In genomic region chr15:39124155-39124924, GRCh38 we compare ENCODE assay signal across 18 cellular contexts.
DNase-seq lines count a peak whose midpoint lies in the region; ATAC-seq and TF ChIP-seq lines count a peak whose summit lies in the region.
"Had no signal": no experiment of that assay in that cellular context is flagged by ENCODE, and none has a peak within 500 bp of the region (broad histone marks: within the 10 kb centered on the region; RNA-seq: fewer than 3 reads in every experiment).

No MANE protein-coding gene starts in this region.

- H3K4me3 ChIP-seq in right atrium auricular region (no peak overlapping the region), brain microvascular endothelial cell (ENCODE audit: low read depth, low read length) (no peak overlapping the region), uterus (no peak overlapping the region)
- H3K4me3 ChIP-seq: esophagus muscularis mucosa, lung had no signal

- H3K27ac ChIP-seq in right atrium auricular region (no peak overlapping the region), brain microvascular endothelial cell (peak overlapping the region; percentile 59), uterus (peak overlapping the region; percentile 47 to 48)

- H3K9me3 ChIP-seq in right atrium auricular region (no peaks in the 10 kb centered on the region), uterus (no peaks in the 10 kb centered on the region)
- H3K9me3 ChIP-seq: esophagus muscularis mucosa had no signal

- no peak for TF ChIP-seq POLR2A in uterus (IDR thresholded peaks at IDR 0.05)

- in situ Hi-C loops in brain microvascular endothelial cell (cut with HindIII; ENCODE audit: low pct_ligation_motif_present, low sequenced_read_pairs): no loop called here

- DNase-seq in Right ventricle myocardium superior: no peak
- no peak for DNase-seq in right atrium auricular region (ENCODE audit: low spot score)
- no peak for DNase-seq in brain microvascular endothelial cell
- DNase-seq in inferior parietal cortex (ENCODE audit: extremely low spot score): peak; percentile 5
- DNase-seq in uterus: no peak
- DNase-seq in omental fat pad (ENCODE audit: low spot score): no peak
- DNase-seq in T-helper 9 cell: no peak
- DNase-seq: activated CD8-positive, alpha-beta memory T cell treated with anti-CD3 and anti-CD28 coated beads, Interleukin-2, amount 50 U/mL, for 48 hours; activated naive CD4-positive, alpha-beta T cell treated with anti-CD3 and anti-CD28 coated beads, Interleukin-2, amount 10 ng/mL, durations not matched to agents 7 days and 5 days; MM.1S; NCI-H2029; NCI-H526 treated with DMSO at 0.1 percent for 48 hours; OCI-M1; stimulated activated CD4-positive, alpha-beta T cell treated with anti-CD3 and anti-CD28 coated beads, Interleukin-2, amount 100 ng/mL, for 24 hours had no signal

- no peaks in the 10 kb centered on the region for H3K36me3 ChIP-seq in right atrium auricular region
- H3K36me3 ChIP-seq in brain microvascular endothelial cell (replicated peaks): no peaks in the 10 kb centered on the region
- no peaks in the 10 kb centered on the region for H3K36me3 ChIP-seq in uterus
- H3K36me3 ChIP-seq: esophagus muscularis mucosa had no signal

- ATAC-seq in Right ventricle myocardium superior (ENCODE audit: poor library complexity) (peak; percentile 26), omental fat pad (ENCODE audit: low FRiP score) (no peak), HG03159 (IDR thresholded peaks at IDR 0.05; ENCODE audit: unreplicated experiment) (no peak)
- ATAC-seq: natural killer cell treated with Interleukin-12 subunit alpha and Interleukin-12 subunit beta and Interleukin-15 and Interleukin-18, amount 100 ng/mL, for 72 hours had no signal

- H3K4me1 ChIP-seq in right atrium auricular region (peaks cover 0 to 25% of the 10 kb centered on the region in 2 donors), uterus (no peaks in the 10 kb centered on the region)

- intact Hi-C loops in Right ventricle myocardium superior (cut with DNase I) (no loop called here), uterus (cut with DNase I; ENCODE audit: low total_unique reads) (no loop called here)

- TF ChIP-seq CTCF in right atrium auricular region (IDR thresholded peaks at IDR 0.05): no peak
- no peak for TF ChIP-seq CTCF in brain microvascular endothelial cell (IDR thresholded peaks at IDR 0.05; ENCODE audit: low read depth, low read length, missing control alignments)
- TF ChIP-seq CTCF in uterus (IDR thresholded peaks at IDR 0.05): no peak
- TF ChIP-seq CTCF in omental fat pad (IDR thresholded peaks at IDR 0.05): no peak

- H3K27me3 ChIP-seq in right atrium auricular region (no peaks in the 10 kb centered on the region), brain microvascular endothelial cell (replicated peaks) (no peaks in the 10 kb centered on the region), uterus (no peaks in the 10 kb centered on the region)
- H3K27me3 ChIP-seq: esophagus muscularis mucosa had no signal

Comparison
In these comparisons a context has a peak if more than half of its experiments do, and no peak if none do; other contexts are left out.
1. H3K27ac ChIP-seq: peak in brain microvascular endothelial cell (single experiment) and uterus (2 of 2); none in right atrium auricular region (0 of 2).